18 cellular contexts compared by ENCODE assay signal in the genomic region with DNA sequence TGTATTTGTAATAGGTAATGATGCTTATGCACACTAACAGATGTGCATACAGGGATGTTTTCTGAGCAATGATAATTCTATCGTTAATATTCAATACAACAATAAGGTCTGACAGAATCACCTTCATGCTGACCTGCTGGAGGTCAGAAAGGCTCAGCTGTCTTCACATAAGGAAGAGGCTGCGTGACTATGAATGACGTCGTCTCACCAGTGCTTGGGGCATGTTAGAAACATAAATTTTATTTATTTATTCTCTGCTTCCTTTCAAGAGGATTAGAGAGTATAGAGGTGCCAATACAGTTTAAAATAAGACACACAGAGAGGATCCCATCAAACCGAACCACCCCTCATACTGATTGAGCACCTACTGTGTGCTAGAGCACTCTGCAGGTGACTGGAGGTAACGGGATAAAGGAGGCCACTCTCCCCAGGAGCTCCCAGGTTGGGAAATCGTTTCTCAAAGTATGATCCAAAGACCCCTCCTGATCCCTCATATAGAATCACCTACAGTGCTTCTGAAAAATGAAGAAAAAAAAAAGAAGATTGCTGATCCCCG.
"Had no signal": no experiment of that assay in that cellular context is flagged by ENCODE, and none has a peak within 500 bp of the region (broad histone marks: within the 10 kb centered on the region; RNA-seq: fewer than 3 reads in every experiment).

No MANE protein-coding gene starts in this region.

- H3K4me1 ChIP-seq: SJSA1 had no signal

- H3K4me3 ChIP-seq: MG63, SJSA1, SK-N-MC had no signal

- DNase-seq: Karpas-422, KG1, MG63, NCI-H1105, NCI-H1436 treated with DMSO at 0.1 percent for 48 hours, NCI-H1694, NCI-H187 treated with DMSO at 0.1 percent for 48 hours, NCI-H2029 treated with DMSO at 0.1 percent for 48 hours, NCI-H2107, NCI-H2227 treated with DMSO at 0.1 percent for 48 hours, NCI-H524, NCI-H526 treated with DMSO at 0.1 percent for 48 hours, NCI-H774, Right ventricle myocardium superior, RPMI8226, SIG-M5 had no signal

- H3K27me3 ChIP-seq: MG63 had no signal

- H3K9me3 ChIP-seq: MG63, SJSA1 had no signal

- H3K27ac ChIP-seq: SJSA1, SK-N-MC had no signal

- H3K36me3 ChIP-seq: MG63, SJSA1 had no signal
